ENCODE assay signal across 8 cellular contexts in the genomic region with DNA sequence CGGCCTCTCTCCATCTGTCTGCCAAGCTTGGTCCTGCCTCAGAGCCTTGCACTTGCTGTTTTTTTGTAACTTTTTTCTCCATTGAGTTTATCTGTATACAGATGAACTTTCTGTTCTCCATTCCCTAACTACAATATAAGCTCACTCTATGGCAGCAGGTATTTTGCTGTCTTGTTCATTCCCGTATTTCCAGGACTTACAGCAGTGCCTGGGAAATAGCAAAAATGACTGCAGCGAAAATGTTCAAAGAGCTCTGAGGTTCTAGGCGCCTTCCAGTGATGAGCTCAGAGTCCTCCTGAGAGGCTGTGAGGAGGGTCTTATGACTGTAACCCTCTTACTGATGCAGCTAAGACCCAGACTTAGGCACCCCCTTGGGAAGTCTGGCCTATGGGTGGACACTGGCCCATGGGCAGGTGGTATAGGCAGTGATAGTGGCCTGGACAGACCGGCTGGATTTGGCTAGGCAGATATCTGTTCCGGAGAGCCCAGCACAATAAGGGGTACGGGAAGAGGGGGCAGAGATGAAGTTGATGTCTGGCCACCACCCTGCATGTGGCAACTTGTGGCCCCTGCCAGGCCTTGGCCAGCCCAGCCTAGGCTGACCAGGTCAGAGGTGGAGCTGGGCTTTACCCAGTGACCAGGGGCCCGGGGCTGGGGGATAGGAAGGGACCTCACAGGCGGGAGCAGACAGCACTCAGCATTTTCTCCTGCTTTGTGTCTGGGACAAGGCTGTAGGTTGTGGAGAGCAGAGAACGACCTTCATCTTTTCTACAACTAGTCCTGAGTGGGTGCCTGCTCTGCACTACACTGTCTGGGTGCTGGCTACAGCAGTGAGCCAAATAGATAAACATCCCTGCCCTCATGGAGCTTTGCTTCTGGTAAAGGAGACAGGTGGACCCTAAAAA.
A peak's percentile ranks its signal among the peaks of the same experiment; 100 is the strongest.
DNase-seq lines count a peak whose midpoint lies in the region; ATAC-seq and TF ChIP-seq lines count a peak whose summit lies in the region.

No MANE protein-coding gene starts in this region.

- H2AFZ ChIP-seq in Loucy (ENCODE audit: low read length): no peak overlapping the region

- peaks cover 90% of the 10 kb centered on the region for H4K20me1 ChIP-seq in Loucy (ENCODE audit: insufficient read depth, low read length, poor library complexity, severe bottlenecking)

- peak; percentile 21 for DNase-seq in ELF-1 (ENCODE audit: low read depth, low spot score)
- no peak for DNase-seq in adipocyte (ENCODE audit: low read depth)
- DNase-seq in NOMO-1 (lab: John Stamatoyannopoulos, UW; ENCODE audit: unreplicated experiment in 2 of 2): no peak
- DNase-seq in stimulated activated naive CD4-positive, alpha-beta T cell treated with Interleukin-2 at 50 U/mL for 16 hours (lab: John Stamatoyannopoulos, UW): no peak
- no peak for DNase-seq in DMS79 (lab: John Stamatoyannopoulos, UW)

- H3K27me3 ChIP-seq in Loucy (ENCODE audit: insufficient read depth, low read length, poor library complexity, severe bottlenecking) (peaks cover 13% of the 10 kb centered on the region), adipocyte (replicated peaks; ENCODE audit: control insufficient read depth, insufficient read depth, low read length) (no peaks in the 10 kb centered on the region), neutrophil (no peaks in the 10 kb centered on the region)

- H3K4me3 ChIP-seq in Loucy (ENCODE audit: low read length, poor library complexity, severe bottlenecking) (peak overlapping the region; percentile 99), adipocyte (ENCODE audit: low read length) (peak overlapping the region; percentile 53), neutrophil (ENCODE audit: low read depth in 1 of 2, low read length in 1 of 2) (no peak overlapping the region)

- peaks cover 49% of the 10 kb centered on the region for H3K36me3 ChIP-seq in Loucy (ENCODE audit: insufficient read depth, low read length)
- peaks cover 60% of the 10 kb centered on the region for H3K36me3 ChIP-seq in adipocyte (ENCODE audit: control insufficient read depth, insufficient read depth, low read length, severe bottlenecking)
- H3K36me3 ChIP-seq in neutrophil: peaks cover 54% of the 10 kb centered on the region

- H3K27ac ChIP-seq in neutrophil: peak overlapping the region; percentile 94

- H3K79me2 ChIP-seq in Loucy (ENCODE audit: insufficient read depth, low read length): peaks cover 94% of the 10 kb centered on the region

- H3K4me1 ChIP-seq in Loucy (ENCODE audit: insufficient read depth, low read length, poor library complexity, severe bottlenecking) (peaks cover 48% of the 10 kb centered on the region), adipocyte (ENCODE audit: control insufficient read depth, insufficient read depth, low read length) (peaks cover 39% of the 10 kb centered on the region), neutrophil (ENCODE audit: control insufficient read depth in 1 of 2, insufficient read depth in 1 of 2, low read depth in 1 of 2, low read length in 1 of 2) (peaks cover 88% of the 10 kb centered on the region in 2 experiments)

- no peak for TF ChIP-seq POLR2A in GM18505 (IDR thresholded peaks at IDR 0.05; ENCODE audit: borderline replicate concordance, extremely low read depth, insufficient read depth, insufficient read length)

- no peak for TF ChIP-seq CTCF in Loucy (conservative IDR thresholded peaks at IDR 0.05; ENCODE audit: low read length)
- TF ChIP-seq CTCF in neutrophil (IDR thresholded peaks at IDR 0.05): no peak

- H3K9ac ChIP-seq in Loucy (ENCODE audit: low read depth, low read length, poor library complexity, severe bottlenecking): peak overlapping the region; percentile 1
- peak overlapping the region; percentile 100 for H3K9ac ChIP-seq in adipocyte (ENCODE audit: low read length)

- H3F3A ChIP-seq in Loucy (ENCODE audit: low read depth): peaks cover 19% of the 10 kb centered on the region

- H3K4me2 ChIP-seq in Loucy (ENCODE audit: low read depth, low read length, poor library complexity, severe bottlenecking): peak overlapping the region; percentile 95

- H3K9me2 ChIP-seq in Loucy (replicated peaks; ENCODE audit: low read depth, low read length): no peaks in the 10 kb centered on the region

- ATAC-seq in GM18505 (IDR thresholded peaks at IDR 0.05; ENCODE audit: unreplicated experiment): no peak

- H3K9me3 ChIP-seq in Loucy (ENCODE audit: insufficient read depth, low read depth, low read length): no peaks in the 10 kb centered on the region
- no peaks in the 10 kb centered on the region for H3K9me3 ChIP-seq in adipocyte (ENCODE audit: control insufficient read depth, low read length)
- no peaks in the 10 kb centered on the region for H3K9me3 ChIP-seq in neutrophil

Comparison
In these comparisons a context has a peak if more than half of its experiments do, and no peak if none do; other contexts are left out.
1. H3K4me3 ChIP-seq: peak in Loucy (single experiment) and adipocyte (single experiment); none in neutrophil (0 of 2).